Comparison of ENCODE assay signal across 16 cellular contexts in genomic region chr1:47191940-47192457, GRCh38. TPM values are rescaled to one million over a fixed set of nuclear protein-coding genes. Genes with fewer than 3 reads are reported as not detected.
A peak's percentile ranks its signal among the peaks of the same experiment; 100 is the strongest.
DNase-seq lines count a peak whose midpoint lies in the region; ATAC-seq and TF ChIP-seq lines count a peak whose summit lies in the region.
"Had no signal": no experiment of that assay in that cellular context is flagged by ENCODE, and none has a peak within 500 bp of the region (broad histone marks: within the 10 kb centered on the region; RNA-seq: fewer than 3 reads in every experiment).

No MANE protein-coding gene starts in this region.

- H3K36me3 ChIP-seq in right atrium auricular region (no peaks in the 10 kb centered on the region), heart left ventricle (no peaks in the 10 kb centered on the region), duodenal mucosa (ENCODE audit: control insufficient read depth in 1 of 2, insufficient read depth in 2 of 2, low read length in 2 of 2) (no peaks in the 10 kb centered on the region), mucosa of rectum (ENCODE audit: control insufficient read depth in 2 of 2, insufficient read depth in 2 of 2, low read length in 2 of 2) (no peaks in the 10 kb centered on the region)
- H3K36me3 ChIP-seq: HAP-1, neutrophil, thyroid gland had no signal

- DNase-seq in right atrium auricular region (ENCODE audit: low spot score) (peak; percentile 4), heart left ventricle (no peak), NCI-H146 (lab: John Stamatoyannopoulos, UW) (no peak), hepatic stellate cell (ENCODE audit: low spot score) (no peak)
- DNase-seq: effector memory CD8-positive, alpha-beta T cell; foreskin fibroblast; T-helper 2 cell; thyroid gland had no signal

- no peaks in the 10 kb centered on the region for H3K9me3 ChIP-seq in right atrium auricular region
- no peaks in the 10 kb centered on the region for H3K9me3 ChIP-seq in heart left ventricle
- H3K9me3 ChIP-seq in duodenal mucosa (ENCODE audit: control insufficient read depth in 1 of 2, low read length in 2 of 2): no peaks in the 10 kb centered on the region
- H3K9me3 ChIP-seq in mucosa of rectum (ENCODE audit: control insufficient read depth in 2 of 2, low read length in 2 of 2): no peaks in the 10 kb centered on the region
- H3K9me3 ChIP-seq: HAP-1, neutrophil, thyroid gland had no signal

- WGBS in heart left ventricle, 4 donors: 74 to 86% (median 79%) methylated on average over 4 of the region's 4 CpGs

- H3K4me3 ChIP-seq in right atrium auricular region (no peak overlapping the region), heart left ventricle (no peak overlapping the region), duodenal mucosa (ENCODE audit: low read depth in 1 of 2, low read length in 2 of 2) (peak overlapping the region in 1 of 2 donors; percentile 48), mucosa of rectum (ENCODE audit: low read length in 2 of 2) (peak overlapping the region in 1 of 2 donors; percentile 30)
- H3K4me3 ChIP-seq: HAP-1, lung, thyroid gland had no signal

- peaks cover 0 to 26% of the 10 kb centered on the region in 2 donors for H3K4me1 ChIP-seq in right atrium auricular region
- peaks cover 0 to 25% (median 14%) of the 10 kb centered on the region in 12 donors for H3K4me1 ChIP-seq in heart left ventricle
- peaks cover 46 to 59% of the 10 kb centered on the region in 2 donors for H3K4me1 ChIP-seq in duodenal mucosa (ENCODE audit: control insufficient read depth in 1 of 2, insufficient read depth in 2 of 2, low read length in 2 of 2)
- peaks cover 45 to 50% of the 10 kb centered on the region in 2 donors for H3K4me1 ChIP-seq in mucosa of rectum (ENCODE audit: control insufficient read depth in 2 of 2, insufficient read depth in 2 of 2, low read length in 2 of 2)
- H3K4me1 ChIP-seq: HAP-1 had no signal

- ATAC-seq in heart left ventricle (no peak), HG02610 (IDR thresholded peaks at IDR 0.05; ENCODE audit: unreplicated experiment) (no peak), HG02798 (IDR thresholded peaks at IDR 0.05; ENCODE audit: poor library complexity, unreplicated experiment) (no peak)

- TF ChIP-seq POLR2A in heart left ventricle (IDR thresholded peaks at IDR 0.05): no peak

- H3K27ac ChIP-seq in right atrium auricular region (no peak overlapping the region), heart left ventricle (no peak overlapping the region), duodenal mucosa (ENCODE audit: low read depth, low read length) (peak overlapping the region; percentile 17), mucosa of rectum (ENCODE audit: low read depth in 2 of 2, low read length in 2 of 2) (peak overlapping the region; percentile 85 to 87)
- H3K27ac ChIP-seq: neutrophil, thyroid gland had no signal

- intact Hi-C loops in heart left ventricle (cut with DNase I): loop anchor here in 9 of 10 donors (1.0 to 5.0 kb wide), 7 partner anchors 40 to 535 kb away; partner anchors contain the start of gene TAL1 (in 1 of the 9)

- peak overlapping the region in 1 of 2 donors; percentile 37 for H3K9ac ChIP-seq in duodenal mucosa (ENCODE audit: low read depth in 1 of 2, low read length in 2 of 2)
- peak overlapping the region in 1 of 2 donors; percentile 36 for H3K9ac ChIP-seq in mucosa of rectum (ENCODE audit: low read depth in 1 of 2, low read length in 2 of 2)

- H3K27me3 ChIP-seq in right atrium auricular region (no peaks in the 10 kb centered on the region), heart left ventricle (peaks cover 0 to 5% (median 0%) of the 10 kb centered on the region in 9 donors), duodenal mucosa (ENCODE audit: control insufficient read depth in 1 of 2, insufficient read depth in 2 of 2, low read length in 2 of 2) (no peaks in the 10 kb centered on the region), mucosa of rectum (ENCODE audit: control insufficient read depth in 2 of 2, insufficient read depth in 2 of 2, low read length in 2 of 2) (peaks cover 0 to 3% of the 10 kb centered on the region in 2 donors)
- H3K27me3 ChIP-seq: neutrophil, thyroid gland had no signal

- no peak for TF ChIP-seq CTCF in right atrium auricular region (IDR thresholded peaks at IDR 0.05)
- no peak for TF ChIP-seq CTCF in heart left ventricle (IDR thresholded peaks at IDR 0.05)

RNA-seq across cellular contexts. Expression of gene PDZK1IP1, which starts 2.2 kb away (rescaled TPM):
- total RNA-seq in right atrium auricular region: 10 to 100 TPM in 1 of 2 donors, 1 to 10 TPM in 1; 3.1 to 10.6 TPM
- 1 to 10 TPM in 1 of 9 donors, under 1 TPM in 1, not detected in 7; 0.56 to 7.1 TPM for total RNA-seq in heart left ventricle
- polyA plus RNA-seq in heart left ventricle: not detected
- total RNA-seq: Right ventricle myocardium inferior had no signal

RNA-seq across cellular contexts. Expression of gene TAL1, which starts 40.0 kb away (rescaled TPM):
- 1 to 10 TPM; 3.1 to 4.1 TPM for total RNA-seq in right atrium auricular region
- 1 to 10 TPM; 1.8 to 3.9 (median 3.4) TPM for total RNA-seq in heart left ventricle
- polyA plus RNA-seq in heart left ventricle: 1 to 10 TPM; 2.7 to 2.9 TPM

RNA-seq across cellular contexts. Expression of gene CYP4A22, which starts 54.8 kb away (rescaled TPM):
- total RNA-seq in right atrium auricular region (not detected), heart left ventricle (under 1 TPM in 1 of 9 donors, not detected in 8; 0.75 TPM)
- polyA plus RNA-seq in heart left ventricle: under 1 TPM in 1 of 2 donors, not detected in 1; 0.08 TPM
- total RNA-seq: Right ventricle myocardium inferior, thyroid gland had no signal

Comparison
In these comparisons a context has a peak if more than half of its experiments do, and no peak if none do; other contexts are left out.
1. H3K27ac ChIP-seq: peak in duodenal mucosa (single experiment) and mucosa of rectum (2 of 2); none in right atrium auricular region (0 of 2) and heart left ventricle (0 of 12).